ENCODE assay signal across 12 cellular contexts in the genomic region with DNA sequence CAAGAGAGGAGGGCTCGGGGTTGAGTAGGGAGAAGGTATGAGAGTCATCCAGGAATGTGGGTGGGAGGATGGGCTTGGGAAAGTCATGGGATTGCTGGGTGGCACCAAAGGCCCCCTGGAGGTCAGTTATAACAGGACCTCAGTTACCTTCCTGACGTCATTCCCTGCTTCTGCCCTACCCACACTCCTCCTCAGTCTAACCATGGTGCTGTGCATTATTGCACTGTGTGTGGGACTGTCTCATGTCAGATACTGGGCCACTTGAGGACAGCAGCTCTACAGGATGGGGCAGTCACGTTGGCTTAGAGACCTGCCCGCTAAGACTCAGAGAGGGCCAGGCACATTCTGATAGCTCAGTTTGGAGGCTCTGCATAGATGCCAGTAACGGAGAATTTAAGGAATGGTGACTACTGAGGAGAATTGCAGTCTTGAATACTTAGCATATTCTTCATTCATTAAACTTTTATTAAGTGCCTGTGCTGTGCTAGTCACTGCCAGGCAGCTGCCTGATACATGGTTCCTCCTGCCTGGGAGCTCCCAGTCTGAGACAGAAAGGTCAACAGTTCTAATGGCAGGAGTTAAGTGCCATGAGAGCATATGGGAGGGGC.
DNase-seq lines count a peak whose midpoint lies in the region; ATAC-seq and TF ChIP-seq lines count a peak whose summit lies in the region.
"Had no signal": no experiment of that assay in that cellular context is flagged by ENCODE, and none has a peak within 500 bp of the region (broad histone marks: within the 10 kb centered on the region; RNA-seq: fewer than 3 reads in every experiment).

No MANE protein-coding gene starts in this region.

- TF ChIP-seq RAD21 in SK-N-SH (IDR thresholded peaks at IDR 0.05; ENCODE audit: low read length), result no peak

- no peaks in the 10 kb centered on the region for H3K79me2 ChIP-seq in SK-N-SH (ENCODE audit: insufficient read depth)

- in situ Hi-C loops in GM13977 (cut with MboI; ENCODE audit: low pct_unique_long_range_greater_than_20kb, low sequenced_read_pairs, unreplicated experiment), result no loop called here

- POLR2A ChIA-PET in SK-N-SH (lab: Yijun Ruan, JAX), result no interaction called here

- no peaks in the 10 kb centered on the region for H3K9me2 ChIP-seq in SK-N-SH

- CTCF ChIA-PET in SK-N-SH (lab: Yijun Ruan, JAX), result interaction anchor here (0.9 kb wide), 1 partner anchor 16 kb away, joined by 3 read pairs; no protein-coding TSS in a partner anchor

- no peak overlapping the region for H3K27ac ChIP-seq in SK-N-SH (ENCODE audit: low read depth in 2 of 2, low read length in 1 of 2)
- H3K27ac ChIP-seq: KMS-11 had no signal

- TF ChIP-seq CTCF in SK-N-SH (IDR thresholded peaks at IDR 0.05) (0 out of 2 replicates have a peak, but pooled peaks have one; percentile 18), GM13977 (IDR thresholded peaks at IDR 0.05; ENCODE audit: extremely low read depth, insufficient read depth, missing control alignments) (no peak)

- no peaks in the 10 kb centered on the region for H3K9me3 ChIP-seq in SK-N-SH

- no peak overlapping the region for H3K9ac ChIP-seq in SK-N-SH
- H3K9ac ChIP-seq: KMS-11 had no signal

- H3K4me3 Mint-ChIP-seq in stimulated activated effector memory CD8-positive, alpha-beta T cell treated with anti-CD3 and anti-CD28 coated beads, Interleukin-12 subunit alpha, Interleukin-12 subunit beta, amount 100 ng/mL, for 72 hours, result no peak overlapping the region
- H3K4me3 Mint-ChIP-seq: activated CD8-positive, alpha-beta T cell treated with anti-CD3 and anti-CD28 coated beads for 36 hours had no signal

- H3K27me3 ChIP-seq in SK-N-SH (ENCODE audit: insufficient read depth), result no peaks in the 10 kb centered on the region

- intact Hi-C loops in left cardiac atrium (cut with DNase I), result no loop called here

- ATAC-seq in left cardiac atrium (peak; percentile 57 to 83), HG02973 (IDR thresholded peaks at IDR 0.05; ENCODE audit: unreplicated experiment) (no peak), HG02678 (IDR thresholded peaks at IDR 0.05; ENCODE audit: unreplicated experiment) (no peak)
- peak; percentile 37 for ATAC-seq in stimulated activated effector memory CD8-positive, alpha-beta T cell treated with anti-CD3 and anti-CD28 coated beads, Interleukin-12 subunit alpha, Interleukin-12 subunit beta, amount 100 ng/mL, for 72 hours
- ATAC-seq: activated CD8-positive, alpha-beta T cell treated with anti-CD3 and anti-CD28 coated beads for 36 hours; esophagus mucosa had no signal

- H3K9me3 Mint-ChIP-seq in stimulated activated effector memory CD8-positive, alpha-beta T cell treated with anti-CD3 and anti-CD28 coated beads, Interleukin-12 subunit alpha, Interleukin-12 subunit beta, amount 100 ng/mL, for 72 hours, result no peaks in the 10 kb centered on the region
- H3K9me3 Mint-ChIP-seq: activated CD8-positive, alpha-beta T cell treated with anti-CD3 and anti-CD28 coated beads for 36 hours had no signal

- no peaks in the 10 kb centered on the region for H3K4me1 Mint-ChIP-seq in stimulated activated effector memory CD8-positive, alpha-beta T cell treated with anti-CD3 and anti-CD28 coated beads, Interleukin-12 subunit alpha, Interleukin-12 subunit beta, amount 100 ng/mL, for 72 hours

- peaks cover 0 to 4% of the 10 kb centered on the region in 2 experiments; a peak in 1 of 4 replicates for H3K4me1 ChIP-seq in SK-N-SH (ENCODE audit: control insufficient read depth in 1 of 2, insufficient read depth in 2 of 2, low read depth in 1 of 2, low read length in 1 of 2)

- H3K36me3 ChIP-seq in SK-N-SH (replicated peaks in 1 of 2; ENCODE audit: control insufficient read depth in 1 of 2, insufficient read depth in 2 of 2, low read length in 1 of 2), result no peaks in the 10 kb centered on the region

- no peaks in the 10 kb centered on the region for H3K36me3 Mint-ChIP-seq in stimulated activated effector memory CD8-positive, alpha-beta T cell treated with anti-CD3 and anti-CD28 coated beads, Interleukin-12 subunit alpha, Interleukin-12 subunit beta, amount 100 ng/mL, for 72 hours

- H4K20me1 ChIP-seq in SK-N-SH (ENCODE audit: insufficient read depth), result no peaks in the 10 kb centered on the region

- DNase-seq in HCEC 1CT (peak; percentile 12), SK-N-SH (no peak), left cardiac atrium (no peak), GM13977 (ENCODE audit: low spot score) (no peak)
- no peak for DNase-seq in stimulated activated effector memory CD8-positive, alpha-beta T cell treated with anti-CD3 and anti-CD28 coated beads, Interleukin-12 subunit alpha, Interleukin-12 subunit beta, amount 100 ng/mL, for 72 hours (ENCODE audit: low spot score in 2 of 2)
- DNase-seq: activated CD8-positive, alpha-beta T cell treated with anti-CD3 and anti-CD28 coated beads for 36 hours; GDM1; SW 1271 had no signal

- H3K27ac Mint-ChIP-seq in stimulated activated effector memory CD8-positive, alpha-beta T cell treated with anti-CD3 and anti-CD28 coated beads, Interleukin-12 subunit alpha, Interleukin-12 subunit beta, amount 100 ng/mL, for 72 hours, result no peak overlapping the region
- H3K27ac Mint-ChIP-seq: activated CD8-positive, alpha-beta T cell treated with anti-CD3 and anti-CD28 coated beads for 36 hours had no signal

- no peak overlapping the region for H2AFZ ChIP-seq in SK-N-SH (ENCODE audit: low read depth)

- H3F3A ChIP-seq in SK-N-SH (replicated peaks; ENCODE audit: insufficient read depth), result no peaks in the 10 kb centered on the region

- TF ChIP-seq EP300 in SK-N-SH (IDR thresholded peaks at IDR 0.05; ENCODE audit: borderline replicate concordance in 1 of 2, low read depth in 1 of 2, low read length in 1 of 2), result no peak

- 82% methylated on average over 5 of the region's 5 CpGs for WGBS in SK-N-SH (ENCODE audit: low lambda C conversion rate)

- H3K4me3 ChIP-seq in SK-N-SH (ENCODE audit: low read depth in 2 of 2, low read length in 1 of 2), result no peak overlapping the region

- H3K4me2 ChIP-seq in SK-N-SH, result no peak overlapping the region
- H3K4me2 ChIP-seq: KMS-11 had no signal

TF ChIP-seq in SK-N-SH, 30 proteins besides CTCF, POLR2A, EP300 and RAD21:
- no peak for TF ChIP-seq ELF1 (IDR thresholded peaks at IDR 0.05)
- TF ChIP-seq TCF12 (IDR thresholded peaks at IDR 0.05), result no peak
- TF ChIP-seq JUND (IDR thresholded peaks at IDR 0.05), result no peak
- TF ChIP-seq FOXJ3 (CRISPR knock-in tag; IDR thresholded peaks at IDR 0.05), result no peak
- TF ChIP-seq EZH2phosphoT487 (IDR thresholded peaks at IDR 0.05; ENCODE audit: borderline replicate concordance, low read depth), result no peak
- TF ChIP-seq USF1 (IDR thresholded peaks at IDR 0.05; ENCODE audit: borderline replicate concordance, low read depth), result no peak
- no peak for TF ChIP-seq NRF1 (IDR thresholded peaks at IDR 0.05; ENCODE audit: low read depth, low read length)
- TF ChIP-seq MEF2A (IDR thresholded peaks at IDR 0.05; ENCODE audit: borderline replicate concordance, low read depth), result no peak
- TF ChIP-seq, protein P1, sequence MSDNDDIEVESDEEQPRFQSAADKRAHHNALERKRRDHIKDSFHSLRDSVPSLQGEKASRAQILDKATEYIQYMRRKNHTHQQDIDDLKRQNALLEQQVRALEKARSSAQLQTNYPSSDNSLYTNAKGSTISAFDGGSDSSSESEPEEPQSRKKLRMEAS (IDR thresholded peaks at IDR 0.05; ENCODE audit: low read depth), result no peak
- TF ChIP-seq GABPA (IDR thresholded peaks at IDR 0.05; ENCODE audit: low read depth), result no peak

Comparison
In these comparisons a context has a peak if more than half of its experiments do, and no peak if none do; other contexts are left out.
1. ATAC-seq: peak in left cardiac atrium (2 of 2) and stimulated activated effector memory CD8-positive, alpha-beta T cell treated with anti-CD3 and anti-CD28 coated beads, Interleukin-12 subunit alpha, Interleukin-12 subunit beta, amount 100 ng/mL, for 72 hours (single experiment); none in HG02973 (single experiment) and HG02678 (single experiment).